In the genomic region with DNA sequence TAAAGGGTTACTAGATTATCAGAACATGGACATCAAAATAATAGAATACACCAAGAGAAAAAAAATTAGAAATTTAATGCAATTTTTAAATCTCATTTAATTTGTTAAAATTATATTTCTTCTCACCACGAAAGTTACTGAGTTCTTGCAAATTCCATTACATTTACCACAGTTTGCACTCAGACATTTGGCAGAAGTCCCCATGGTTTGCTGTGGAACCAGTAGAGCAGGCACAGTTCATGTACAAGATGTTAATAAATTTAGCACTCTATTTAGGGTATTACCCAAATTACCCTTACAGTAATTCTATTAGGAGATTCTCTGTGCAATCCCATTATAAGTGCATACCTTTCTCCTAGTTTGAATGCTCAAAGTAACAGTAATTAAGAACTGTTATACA, we compare ENCODE assay signal across 19 cellular contexts. TPM values are rescaled to one million over a fixed set of nuclear protein-coding genes. Genes with fewer than 3 reads are reported as not detected.
A peak's percentile ranks its signal among the peaks of the same experiment; 100 is the strongest.
DNase-seq lines count a peak whose midpoint lies in the region; ATAC-seq and TF ChIP-seq lines count a peak whose summit lies in the region.
"Had no signal": no experiment of that assay in that cellular context is flagged by ENCODE, and none has a peak within 500 bp of the region (broad histone marks: within the 10 kb centered on the region; RNA-seq: fewer than 3 reads in every experiment).

No MANE protein-coding gene starts in this region.

- H2BK5ac ChIP-seq in neuronal stem cell (ENCODE audit: low read length), result no peak overlapping the region

- no peak overlapping the region for H3K4me2 ChIP-seq in PC-3 (ENCODE audit: low read length)
- H3K4me2 ChIP-seq in neuronal stem cell (ENCODE audit: insufficient read depth, low read length, poor library complexity, severe bottlenecking), result no peak overlapping the region
- H3K4me2 ChIP-seq: A549; BLaER1 treated with 17β-estradiol and CSF1 and Interleukin-3, amounts not matched to agents 10 nM and 100 nM had no signal

- no peak overlapping the region for H3K4me3 ChIP-seq in PC-3 (ENCODE audit: low read length)
- H3K4me3 ChIP-seq in neuronal stem cell (ENCODE audit: low read length in 2 of 2), result no peak overlapping the region
- no peak overlapping the region for H3K4me3 ChIP-seq in dorsolateral prefrontal cortex
- H3K4me3 ChIP-seq: A549; BLaER1 treated with 17β-estradiol and CSF1 and Interleukin-3, amounts not matched to agents 10 nM and 100 nM had no signal

- H3K79me1 ChIP-seq in neuronal stem cell (ENCODE audit: low read depth, low read length), result no peaks in the 10 kb centered on the region

- H3K27ac ChIP-seq in PC-3 (ENCODE audit: low read length) (no peak overlapping the region), neuronal stem cell (replicated peaks; ENCODE audit: low read length) (no peak overlapping the region), dorsolateral prefrontal cortex (no peak overlapping the region)
- H3K27ac ChIP-seq: A549; BLaER1 treated with 17β-estradiol and CSF1 and Interleukin-3, amounts not matched to agents 10 nM and 100 nM had no signal

- H3F3A ChIP-seq in PC-3 (ENCODE audit: low read length, unreplicated experiment), result no peaks in the 10 kb centered on the region

- H4K8ac ChIP-seq in neuronal stem cell (ENCODE audit: low read depth, low read length), result no peak overlapping the region

- no peak overlapping the region for H3K14ac ChIP-seq in neuronal stem cell (ENCODE audit: low read length)

- H4K20me1 ChIP-seq in PC-3 (ENCODE audit: low read length), result peaks cover 4% of the 10 kb centered on the region; the same call in 1 of the 2 replicates
- H4K20me1 ChIP-seq: BLaER1 treated with 17β-estradiol and CSF1 and Interleukin-3, amounts not matched to agents 10 nM and 100 nM had no signal

- no peak overlapping the region for H3K4ac ChIP-seq in neuronal stem cell (ENCODE audit: low read length)

- no peak for ATAC-seq in activated CD4-positive, alpha-beta T cell treated with anti-CD3 and anti-CD28 coated beads for 36 hours
- no peak for ATAC-seq in PC-3
- no peak for ATAC-seq in HG03439 (IDR thresholded peaks at IDR 0.05; ENCODE audit: unreplicated experiment)
- ATAC-seq: A549 had no signal

- H3K79me2 ChIP-seq in PC-3 (ENCODE audit: low read length), result peaks cover 94% of the 10 kb centered on the region

- no peaks in the 10 kb centered on the region for H3K9me3 Mint-ChIP-seq in activated CD4-positive, alpha-beta T cell treated with anti-CD3 and anti-CD28 coated beads, Interleukin-2, amount 10 ng/mL, durations not matched to agents 24 days and 14 days
- no peaks in the 10 kb centered on the region for H3K9me3 Mint-ChIP-seq in activated CD4-positive, alpha-beta T cell treated with anti-CD3 and anti-CD28 coated beads for 36 hours (ENCODE audit: low read depth)
- H3K9me3 Mint-ChIP-seq: CD14-positive monocyte; CD4-positive, alpha-beta T cell; CD8-positive, alpha-beta memory T cell had no signal

- peaks cover 13% of the 10 kb centered on the region for H3K4me1 ChIP-seq in PC-3 (ENCODE audit: insufficient read depth, low read length)
- H3K4me1 ChIP-seq in neuronal stem cell (ENCODE audit: control insufficient read depth in 2 of 2, insufficient read depth in 1 of 2, low read depth in 1 of 2, low read length in 2 of 2), result no peaks in the 10 kb centered on the region
- H3K4me1 ChIP-seq: BLaER1 treated with 17β-estradiol and CSF1 and Interleukin-3, amounts not matched to agents 10 nM and 100 nM had no signal

- POLR2A ChIA-PET in activated CD4-positive, alpha-beta T cell treated with anti-CD3 and anti-CD28 coated beads for 36 hours (lab: Charles Lee), result no interaction called here
- POLR2A ChIA-PET in PC-3 (lab: Charles Lee; ENCODE audit: unreplicated experiment), result no interaction called here

- no peak overlapping the region for H3K23ac ChIP-seq in neuronal stem cell (ENCODE audit: low read depth, low read length, poor library complexity)

- H2BK15ac ChIP-seq in neuronal stem cell (ENCODE audit: low read length), result no peak overlapping the region

- H3K36me3 Mint-ChIP-seq in activated CD4-positive, alpha-beta T cell treated with anti-CD3 and anti-CD28 coated beads, Interleukin-2, amount 10 ng/mL, durations not matched to agents 24 days and 14 days (ENCODE audit: low read depth), result no peaks in the 10 kb centered on the region
- no peaks in the 10 kb centered on the region for H3K36me3 Mint-ChIP-seq in activated CD4-positive, alpha-beta T cell treated with anti-CD3 and anti-CD28 coated beads for 36 hours (ENCODE audit: low read depth)
- H3K36me3 Mint-ChIP-seq: CD14-positive monocyte; CD8-positive, alpha-beta memory T cell had no signal

- intact Hi-C loops in activated CD4-positive, alpha-beta T cell treated with anti-CD3 and anti-CD28 coated beads, Interleukin-2, amount 10 ng/mL, durations not matched to agents 24 days and 14 days (cut with micrococcal nuclease), result no loop called here
- intact Hi-C loops in activated CD4-positive, alpha-beta T cell treated with anti-CD3 and anti-CD28 coated beads for 36 hours (cut with DNase I, micrococcal nuclease), result no loop called here
- intact Hi-C loops in PC-3 (cut with micrococcal nuclease) (no loop called here), dorsolateral prefrontal cortex (cut with DNase I) (no loop called here)

- H3K4me1 Mint-ChIP-seq in activated CD4-positive, alpha-beta T cell treated with anti-CD3 and anti-CD28 coated beads, Interleukin-2, amount 10 ng/mL, durations not matched to agents 24 days and 14 days, result no peaks in the 10 kb centered on the region
- no peaks in the 10 kb centered on the region for H3K4me1 Mint-ChIP-seq in activated CD4-positive, alpha-beta T cell treated with anti-CD3 and anti-CD28 coated beads for 36 hours
- H3K4me1 Mint-ChIP-seq: CD14-positive monocyte; CD8-positive, alpha-beta memory T cell had no signal

- TF ChIP-seq CTCF in PC-3 (conservative IDR thresholded peaks at IDR 0.05; ENCODE audit: low read depth, low read length), result no peak
- TF ChIP-seq CTCF in dorsolateral prefrontal cortex (IDR thresholded peaks at IDR 0.05 in 54 of 56, conservative IDR thresholded peaks at IDR 0.05 in 2 of 56; ENCODE audit: low read depth in 1 of 56, partially characterized antibody in 56 of 56), result no peak

- CTCF ChIA-PET in activated CD4-positive, alpha-beta T cell treated with anti-CD3 and anti-CD28 coated beads for 36 hours (lab: Charles Lee), result no interaction called here
- CTCF ChIA-PET in PC-3 (lab: Charles Lee), result no interaction called here

- H2AFZ ChIP-seq in PC-3 (ENCODE audit: low read length), result no peak overlapping the region
- no peak overlapping the region for H2AFZ ChIP-seq in neuronal stem cell (ENCODE audit: low read length)

- no peak overlapping the region for H3K27ac Mint-ChIP-seq in activated CD4-positive, alpha-beta T cell treated with anti-CD3 and anti-CD28 coated beads, Interleukin-2, amount 10 ng/mL, durations not matched to agents 24 days and 14 days
- H3K27ac Mint-ChIP-seq in activated CD4-positive, alpha-beta T cell treated with anti-CD3 and anti-CD28 coated beads for 36 hours, result no peak overlapping the region
- H3K27ac Mint-ChIP-seq: CD14-positive monocyte; CD4-positive, alpha-beta T cell; CD8-positive, alpha-beta memory T cell had no signal

- WGBS in neuronal stem cell (ENCODE audit: extremely low coverage in 2 of 2, insufficient read length in 2 of 2, insufficient replicate concordance in 1 of 2), 2 donors, result no CpG with 5 or more reads among the region's 1 CpG

- H3K9ac ChIP-seq in PC-3 (ENCODE audit: low read length) (no peak overlapping the region), neuronal stem cell (ENCODE audit: low read depth, low read length, poor library complexity) (no peak overlapping the region)
- H3K9ac ChIP-seq: BLaER1 treated with 17β-estradiol and CSF1 and Interleukin-3, amounts not matched to agents 10 nM and 100 nM had no signal

- H3K27me3 ChIP-seq in PC-3 (ENCODE audit: low read length), result no peaks in the 10 kb centered on the region
- no peaks in the 10 kb centered on the region for H3K27me3 ChIP-seq in neuronal stem cell (ENCODE audit: control insufficient read depth in 3 of 3, insufficient read depth in 3 of 3, low read depth in 1 of 3, low read length in 3 of 3)
- H3K27me3 ChIP-seq in dorsolateral prefrontal cortex, result no peaks in the 10 kb centered on the region
- H3K27me3 ChIP-seq: BE2C; BLaER1 treated with 17β-estradiol and CSF1 and Interleukin-3, amounts not matched to agents 10 nM and 100 nM had no signal

- DNase-seq in activated CD4-positive, alpha-beta T cell treated with anti-CD3 and anti-CD28 coated beads, Interleukin-2, amount 10 ng/mL, durations not matched to agents 24 days and 14 days, result peak; percentile 23
- no peak for DNase-seq in activated CD4-positive, alpha-beta T cell treated with anti-CD3 and anti-CD28 coated beads for 36 hours
- peak; percentile 91 for DNase-seq in NCI-H82 (lab: John Stamatoyannopoulos, UW)
- DNase-seq in PC-3, result peak; percentile 23
- no peak for DNase-seq in neuronal stem cell (ENCODE audit: low spot score)
- no peak for DNase-seq in dorsolateral prefrontal cortex
- DNase-seq: 8988T; ACHN; AML-193; BE2C; CD4-positive, alpha-beta T cell; CD8-positive, alpha-beta memory T cell; DMS 273 treated with DMSO at 0.1 percent for 48 hours; DMS79; H7 had no signal

- no peak overlapping the region for H4K91ac ChIP-seq in neuronal stem cell (ENCODE audit: low read depth, low read length, poor library complexity)

- H3K18ac ChIP-seq in neuronal stem cell (ENCODE audit: low read length), result no peak overlapping the region

- no TSS peak for BruUV-seq in PC-3 (replicated peaks; lab: Mats Ljungman, UMichigan)

- H2BK120ac ChIP-seq in neuronal stem cell (ENCODE audit: low read depth, low read length), result no peak overlapping the region

- H2BK12ac ChIP-seq in neuronal stem cell (ENCODE audit: low read length), result no peak overlapping the region

- no peaks in the 10 kb centered on the region for H3K9me2 ChIP-seq in PC-3 (replicated peaks; ENCODE audit: low read length)

- no peak overlapping the region for H3K4me3 Mint-ChIP-seq in activated CD4-positive, alpha-beta T cell treated with anti-CD3 and anti-CD28 coated beads, Interleukin-2, amount 10 ng/mL, durations not matched to agents 24 days and 14 days
- no peak overlapping the region for H3K4me3 Mint-ChIP-seq in activated CD4-positive, alpha-beta T cell treated with anti-CD3 and anti-CD28 coated beads for 36 hours
- H3K4me3 Mint-ChIP-seq: CD14-positive monocyte; CD4-positive, alpha-beta T cell; CD8-positive, alpha-beta memory T cell had no signal

- H3K9me3 ChIP-seq in PC-3 (ENCODE audit: low read length), result no peaks in the 10 kb centered on the region
- no peaks in the 10 kb centered on the region for H3K9me3 ChIP-seq in neuronal stem cell (replicated peaks in 1 of 2; ENCODE audit: control insufficient read depth in 2 of 2, insufficient read depth in 1 of 2, low read depth in 1 of 2, low read length in 2 of 2)
- H3K9me3 ChIP-seq: A549; BE2C; BLaER1 treated with 17β-estradiol and CSF1 and Interleukin-3, amounts not matched to agents 10 nM and 100 nM had no signal

- H3K36me3 ChIP-seq in PC-3 (ENCODE audit: low read depth, low read length) (no peaks in the 10 kb centered on the region), neuronal stem cell (replicated peaks in 1 of 2; ENCODE audit: control insufficient read depth in 2 of 2, insufficient read depth in 2 of 2, low read length in 2 of 2) (no peaks in the 10 kb centered on the region)
- H3K36me3 ChIP-seq: BE2C; BLaER1 treated with 17β-estradiol and CSF1 and Interleukin-3, amounts not matched to agents 10 nM and 100 nM had no signal

- H2AK5ac ChIP-seq in neuronal stem cell (ENCODE audit: low read depth, low read length), result no peak overlapping the region

- peaks cover 46% of the 10 kb centered on the region for H3K27me3 Mint-ChIP-seq in activated CD4-positive, alpha-beta T cell treated with anti-CD3 and anti-CD28 coated beads, Interleukin-2, amount 10 ng/mL, durations not matched to agents 24 days and 14 days
- peaks cover 24% of the 10 kb centered on the region for H3K27me3 Mint-ChIP-seq in activated CD4-positive, alpha-beta T cell treated with anti-CD3 and anti-CD28 coated beads for 36 hours

RNA-seq across cellular contexts. Expression of a gene that starts 9.7 kb away (rescaled TPM):
- 0.12 and 0.38 TPM in 2 replicates for total RNA-seq in activated CD4-positive, alpha-beta T cell treated with anti-CD3 and anti-CD28 coated beads, Interleukin-2, amount 10 ng/mL, durations not matched to agents 24 days and 14 days
- 1 to 10 TPM in 1 of 2 experiments, under 1 TPM in 1; 0.69 to 1.0 TPM for total RNA-seq in activated CD4-positive, alpha-beta T cell treated with anti-CD3 and anti-CD28 coated beads for 36 hours
- total RNA-seq in PC-3 (2014; rRNA removed) (10.7 and 12.7 TPM in 2 replicates), dorsolateral prefrontal cortex (100 to 1,000 TPM in 106 of 120 experiments, 10 to 100 TPM in 14; 41.3 to 186 (median 137) TPM)
- polyA plus RNA-seq in neuronal stem cell (2013, experiment 1 of 2), result 1.8 TPM
- 1.9 TPM for polyA plus RNA-seq in neuronal stem cell (2013, experiment 2 of 2)

Comparison
In these comparisons a context has a peak if more than half of its experiments do, and no peak if none do; other contexts are left out.
1. DNase-seq: peak in activated CD4-positive, alpha-beta T cell treated with anti-CD3 and anti-CD28 coated beads, Interleukin-2, amount 10 ng/mL, durations not matched to agents 24 days and 14 days (single experiment), NCI-H82 (single experiment) and PC-3 (single experiment); none in activated CD4-positive, alpha-beta T cell treated with anti-CD3 and anti-CD28 coated beads for 36 hours (single experiment), neuronal stem cell (single experiment) and dorsolateral prefrontal cortex (0 of 10).